ENCODE assay signal across 15 cellular contexts in genomic region chr15:80036067-80036466, GRCh38.
"Had no signal": no experiment of that assay in that cellular context is flagged by ENCODE, and none has a peak within 500 bp of the region (broad histone marks: within the 10 kb centered on the region; RNA-seq: fewer than 3 reads in every experiment).

No MANE protein-coding gene starts in this region.

- DNase-seq: activated CD4-positive, alpha-beta T cell treated with anti-CD3 and anti-CD28 coated beads, Interleukin-2, amount 50 U/mL, for 1 hour; activated naive CD4-positive, alpha-beta T cell treated with anti-CD3 and anti-CD28 coated beads for 36 hours; activated T-cell treated with anti-CD3 and anti-CD28 coated beads for 4 hours; left colon; mucosa of descending colon; naive thymus-derived CD8-positive, alpha-beta T cell; thyroid gland had no signal

- H3K27ac ChIP-seq: cardiac muscle cell, neutrophil, skin epidermis, thyroid gland, vagina had no signal

- FAIRE-seq: astrocyte, endometrium had no signal

- ATAC-seq: activated T-helper 17 cell treated with anti-CD3 and anti-CD28 coated beads, Interleukin-2, amount 50 U/mL, for 72 hours; esophagus mucosa; left colon; mucosa of descending colon; naive thymus-derived CD8-positive, alpha-beta T cell had no signal

- H3K9me3 ChIP-seq: mucosa of descending colon, neutrophil, thyroid gland, vagina had no signal

- H3K36me3 ChIP-seq: cardiac muscle cell, neutrophil, thyroid gland, vagina had no signal

- H3K4me3 ChIP-seq: cardiac muscle cell, mucosa of descending colon, skin epidermis, thyroid gland, vagina had no signal

- H3K27me3 ChIP-seq: cardiac muscle cell, neutrophil, thyroid gland, vagina had no signal
